In the genomic region with DNA sequence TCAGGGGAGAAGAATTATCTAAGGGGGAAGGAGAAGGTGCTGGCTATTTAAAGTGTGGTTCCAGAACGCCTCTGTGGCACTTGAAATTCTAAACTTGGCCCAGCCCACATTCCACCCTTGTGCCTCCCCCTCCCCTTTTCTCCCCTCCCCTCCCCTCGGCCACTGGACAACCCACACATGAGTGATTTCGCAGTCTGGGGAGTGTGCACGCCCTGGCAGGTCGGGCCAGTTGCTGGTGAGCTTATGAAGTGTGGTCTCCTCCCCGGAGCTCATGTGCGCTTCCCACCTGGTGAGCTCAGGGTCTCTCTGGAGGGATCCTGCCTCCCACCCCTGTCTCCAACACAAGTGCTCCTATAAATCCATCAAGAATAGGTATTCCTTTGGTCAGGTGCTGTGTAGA, we compare ENCODE assay signal across 19 cellular contexts. TPM values are rescaled to one million over a fixed set of nuclear protein-coding genes. Genes with fewer than 3 reads are reported as not detected.
A peak's percentile ranks its signal among the peaks of the same experiment; 100 is the strongest.
DNase-seq lines count a peak whose midpoint lies in the region; ATAC-seq, FAIRE-seq and TF ChIP-seq lines count a peak whose summit lies in the region.
"Had no signal": no experiment of that assay in that cellular context is flagged by ENCODE, and none has a peak within 500 bp of the region (broad histone marks: within the 10 kb centered on the region; RNA-seq: fewer than 3 reads in every experiment).

Gene SLC6A13, minus strand, starts transcription at position 20 of the 400 bp plus-strand sequence. CDS start 2,784 bp downstream, outside the sequence.

- TF ChIP-seq RAD21 in K562 (CRISPR knock-in tag; conservative IDR thresholded peaks at IDR 0.05 in 1 of 2, IDR thresholded peaks at IDR 0.05 in 1 of 2), result no peak

- TF ChIP-seq POLR2A in K562 (conservative IDR thresholded peaks at IDR 0.05), result no peak

- H3K36me3 ChIP-seq in K562 (ENCODE audit: control insufficient read depth, insufficient read depth, low read length) (no peaks in the 10 kb centered on the region), kidney (ENCODE audit: control insufficient read depth in 1 of 2, insufficient read depth in 2 of 2, low read length in 2 of 2) (no peaks in the 10 kb centered on the region), brain microvascular endothelial cell (replicated peaks) (no peaks in the 10 kb centered on the region)
- H3K36me3 ChIP-seq: esophagus squamous epithelium had no signal

- peaks cover 20% of the 10 kb centered on the region for H3K27me3 Mint-ChIP-seq in progenitor cell of endocrine pancreas

- no peak for FAIRE-seq in K562 (lab: Jason Lieb, UNC)
- no peak for FAIRE-seq in kidney (lab: Jason Lieb, UNC)

- no peaks in the 10 kb centered on the region for H3K9me3 Mint-ChIP-seq in progenitor cell of endocrine pancreas (ENCODE audit: low read depth)
- H3K9me3 Mint-ChIP-seq: activated CD4-positive, alpha-beta T cell treated with anti-CD3 and anti-CD28 coated beads, Interleukin-2, amount 10 ng/mL, durations not matched to agents 7 days and 5 days; activated T-cell treated with anti-CD3 and anti-CD28 coated beads, Interleukin-2, amount 50 U/mL, for 4 hours; HFFc6 had no signal

- in situ Hi-C loops in K562 (cut with MboI) (no loop called here), brain microvascular endothelial cell (cut with HindIII; ENCODE audit: low pct_ligation_motif_present, low sequenced_read_pairs) (no loop called here)

- WGBS in K562 (ENCODE audit: insufficient coverage, low coverage, missing lambda C conversion rate), result 20% methylated on average over 5 of the region's 7 CpGs

- no peaks in the 10 kb centered on the region for H3K36me3 Mint-ChIP-seq in progenitor cell of endocrine pancreas (ENCODE audit: insufficient read depth)

- no peak within 1 kb of the TSS for H3K9ac ChIP-seq in K562 (ENCODE audit: insufficient read depth in 1 of 2, low read depth in 2 of 2, low read length in 2 of 2)
- peak within 1 kb of the TSS; percentile 5 to 43 for H3K9ac ChIP-seq in kidney (ENCODE audit: low read length in 2 of 2)

- POLR2A ChIA-PET in K562 (lab: Yijun Ruan, JAX), result no interaction called here
- POLR2A ChIA-PET in RWPE1 (lab: Yijun Ruan, JAX; ENCODE audit: low non-redundant PET), result no interaction called here

- peak; percentile 68 for ATAC-seq in K562
- ATAC-seq: activated T-cell treated with anti-CD3 and anti-CD28 coated beads, Interleukin-2, amount 50 U/mL, for 4 hours had no signal

- intact Hi-C loops in K562 (cut with micrococcal nuclease), result no loop called here
- intact Hi-C loops in kidney (cut with DNase I), result no loop called here

- BruUV-seq in K562 (replicated peaks; lab: Mats Ljungman, UMichigan), result no TSS peak

- no peak within 1 kb of the TSS for H3K4me3 Mint-ChIP-seq in progenitor cell of endocrine pancreas (ENCODE audit: low read depth)
- H3K4me3 Mint-ChIP-seq: activated CD4-positive, alpha-beta T cell treated with anti-CD3 and anti-CD28 coated beads, Interleukin-2, amount 10 ng/mL, durations not matched to agents 7 days and 5 days; activated T-cell treated with anti-CD3 and anti-CD28 coated beads, Interleukin-2, amount 50 U/mL, for 4 hours; HFFc6 had no signal

- H3K9me3 ChIP-seq in K562 (replicated peaks; ENCODE audit: control insufficient read depth, insufficient read depth, low read depth, low read length) (no peaks in the 10 kb centered on the region), kidney (ENCODE audit: control insufficient read depth in 1 of 2, low read length in 2 of 2) (no peaks in the 10 kb centered on the region)
- H3K9me3 ChIP-seq: esophagus squamous epithelium had no signal

- no peaks in the 10 kb centered on the region for H3K9me1 ChIP-seq in K562 (ENCODE audit: control insufficient read depth, insufficient read depth, low read length)

- H3K4me2 ChIP-seq in K562 (ENCODE audit: insufficient read depth, low read length), result no peak within 1 kb of the TSS

- CTCF ChIA-PET in K562 (lab: Yijun Ruan, JAX; ENCODE audit: low intra/inter-chr PET ratio), result no interaction called here
- CTCF ChIA-PET in RWPE1 (lab: Yijun Ruan, JAX), result no interaction called here

- H3K27me3 ChIP-seq in K562 (ENCODE audit: control insufficient read depth in 2 of 2, insufficient read depth in 2 of 2, low read length in 2 of 2), result peaks cover 0 to 3% of the 10 kb centered on the region in 2 experiments; a peak in 2 of 5 replicates
- no peaks in the 10 kb centered on the region for H3K27me3 ChIP-seq in brain microvascular endothelial cell (replicated peaks)

- H4K20me1 ChIP-seq in K562 (replicated peaks; ENCODE audit: control insufficient read depth, insufficient read depth, low read length), result no peaks in the 10 kb centered on the region

- H3K27ac Mint-ChIP-seq in progenitor cell of endocrine pancreas, result peak within 1 kb of the TSS; percentile 33
- H3K27ac Mint-ChIP-seq: activated CD4-positive, alpha-beta T cell treated with anti-CD3 and anti-CD28 coated beads, Interleukin-2, amount 10 ng/mL, durations not matched to agents 7 days and 5 days; HFFc6 had no signal

- no peak within 1 kb of the TSS; the same call in 2 of the 3 replicates for H3K27ac ChIP-seq in K562 (ENCODE audit: extremely low read depth, low read depth, low read length)
- H3K27ac ChIP-seq in kidney (ENCODE audit: low read depth in 2 of 2, low read length in 2 of 2), result peak within 1 kb of the TSS; percentile 35 to 59
- no peak within 1 kb of the TSS for H3K27ac ChIP-seq in brain microvascular endothelial cell
- no peak within 1 kb of the TSS for H3K27ac ChIP-seq in RWPE1
- H3K27ac ChIP-seq: esophagus squamous epithelium had no signal

- DNase-seq in ELF-1 (ENCODE audit: low read depth, low spot score) (peak; percentile 8), K562 (ENCODE audit: extremely low read depth in 1 of 4, low spot score in 3 of 4) (peak in 1 of 4 experiments; percentile 8), kidney (peak; percentile 85), progenitor cell of endocrine pancreas (ENCODE audit: low spot score, unreplicated experiment) (no peak), brain microvascular endothelial cell (no peak), RWPE1 (ENCODE audit: low spot score) (no peak), DMS153 (lab: John Stamatoyannopoulos, UW) (no peak), NCI-H1092 treated with DMSO at 0.1 percent for 48 hours (lab: John Stamatoyannopoulos, UW) (no peak)
- DNase-seq: activated CD4-positive, alpha-beta T cell treated with anti-CD3 and anti-CD28 coated beads, Interleukin-2, amount 10 ng/mL, durations not matched to agents 7 days and 5 days; activated T-cell treated with anti-CD3 and anti-CD28 coated beads, Interleukin-2, amount 50 U/mL, for 4 hours; amygdala; COR-L47; cortex of kidney; esophagus squamous epithelium; HFFc6; KBM-7; posterior cingulate gyrus; substantia nigra had no signal

- peaks cover 13% of the 10 kb centered on the region for H3K4me1 Mint-ChIP-seq in progenitor cell of endocrine pancreas (ENCODE audit: low read depth)

- H2AFZ ChIP-seq in K562 (ENCODE audit: low read depth, low read length), result peak within 1 kb of the TSS; percentile 43

- H3K4me1 ChIP-seq in K562 (replicated peaks in 1 of 2; ENCODE audit: control insufficient read depth in 2 of 2, insufficient read depth in 2 of 2, low read length in 2 of 2), result peaks cover 0 to 12% of the 10 kb centered on the region in 2 experiments; a peak in 3 of 5 replicates
- H3K4me1 ChIP-seq in kidney (ENCODE audit: control insufficient read depth in 1 of 2, insufficient read depth in 1 of 2, low read depth in 1 of 2, low read length in 2 of 2), result peaks cover 0 to 3% of the 10 kb centered on the region in 2 donors
- H3K4me1 ChIP-seq: esophagus squamous epithelium had no signal

- TF ChIP-seq CTCF in K562 (IDR thresholded peaks at IDR 0.05 in 2 of 3, conservative IDR thresholded peaks at IDR 0.05 in 1 of 3; ENCODE audit: insufficient read depth in 2 of 3, low read depth in 1 of 3, low read length in 3 of 3), result no peak
- TF ChIP-seq CTCF in kidney (IDR thresholded peaks at IDR 0.05; ENCODE audit: borderline replicate concordance, extremely low read depth, insufficient read depth), result no peak
- no peak for TF ChIP-seq CTCF in progenitor cell of endocrine pancreas (IDR thresholded peaks at IDR 0.05; ENCODE audit: unreplicated experiment)
- no peak for TF ChIP-seq CTCF in brain microvascular endothelial cell (IDR thresholded peaks at IDR 0.05; ENCODE audit: low read depth, low read length, missing control alignments)
- no peak for TF ChIP-seq CTCF in RWPE1 (conservative IDR thresholded peaks at IDR 0.05; ENCODE audit: low read depth)

- H3K4me3 ChIP-seq in K562 (no peak within 1 kb of the TSS), kidney (ENCODE audit: low read length in 2 of 2) (peak within 1 kb of the TSS; percentile 71 to 73), brain microvascular endothelial cell (ENCODE audit: low read depth, low read length) (no peak within 1 kb of the TSS)
- H3K4me3 ChIP-seq: esophagus squamous epithelium had no signal

- no peaks in the 10 kb centered on the region for H3K79me2 ChIP-seq in K562 (ENCODE audit: control insufficient read depth, insufficient read depth, low read length)

- TF ChIP-seq EP300 in K562 (IDR thresholded peaks at IDR 0.05; ENCODE audit: low read length), result no peak

TF ChIP-seq in K562, 482 proteins besides CTCF, POLR2A, EP300 and RAD21 (continues in another document):
- TF ChIP-seq ETV5 (CRISPR knock-in tag; IDR thresholded peaks at IDR 0.05; ENCODE audit: low read depth) (no peak), ZNF41 (CRISPR knock-in tag; conservative IDR thresholded peaks at IDR 0.05) (no peak), MIER1 (IDR thresholded peaks at IDR 0.05; ENCODE audit: low read depth) (no peak)

RNA-seq across cellular contexts. Expression of gene SLC6A13, which starts in this region (rescaled TPM):
- 1.0 TPM in 1 of 2 replicates, not detected in the other for total RNA-seq in K562 (2011; cell fraction: chromatin; rRNA removed; ENCODE audit: low replicate concordance)
- total RNA-seq in K562 (2011; cell fraction: nucleolus; rRNA removed), result not detected in 2 replicates
- total RNA-seq in K562 (2011; cell fraction: nucleoplasm; rRNA removed), result not detected in 2 replicates
- total RNA-seq in K562 (2014; rRNA removed), result not detected in 2 replicates
- total RNA-seq in K562 (2014; rRNA removed; fragmentation: Illumina TruSeq; extraction: Trizol), result 0.22 TPM in 1 of 2 replicates, not detected in the other
- total RNA-seq in K562 (2015; rRNA removed; fragmentation: Illumina TruSeq; extraction: Trizol), result not detected in 2 replicates
- total RNA-seq in K562 (2021), result 0.33 and 0.38 TPM in 2 replicates
- 0.09 TPM in 1 of 2 replicates, not detected in the other for polyA plus RNA-seq in K562 (2011; rRNA removed)
- 0.04 TPM in 1 of 2 replicates, not detected in the other for polyA plus RNA-seq in K562 (2011; cell fraction: cytosol; rRNA removed)
- 0.28 TPM in 1 of 2 replicates, not detected in the other for polyA plus RNA-seq in K562 (2011; cell fraction: nucleus; rRNA removed)
- polyA plus RNA-seq in K562 (2012), result 0.29 and 2.7 TPM in 2 replicates
- 0.09 TPM in 1 of 2 replicates, not detected in the other for polyA plus RNA-seq in K562 (2014; fragmentation: Illumina TruSeq; extraction: Trizol)
- under 1 TPM in 1 of 2 experiments, not detected in 1; 0.06 TPM for polyA plus RNA-seq in K562 (2014; fragmentation: Nextera tagmentation; extraction: Ambion mirVana)
- polyA plus RNA-seq in K562 (2014; rRNA removed), result 0.30 TPM in 1 of 2 replicates, not detected in the other
- polyA minus RNA-seq in K562 (2011; rRNA and poly(A)+ RNA removed), result 1.9 TPM in 1 of 2 replicates, not detected in the other
- not detected in 2 replicates for polyA minus RNA-seq in K562 (2011; cell fraction: cytosol; rRNA and poly(A)+ RNA removed)
- polyA minus RNA-seq in K562 (2011; cell fraction: nucleus; rRNA and poly(A)+ RNA removed), result 0.44 TPM in 1 of 2 replicates, not detected in the other
- 22.8 TPM for total RNA-seq in kidney
- 161 TPM for polyA plus RNA-seq in kidney (ENCODE audit: insufficient read depth, low read depth, low replicate concordance)
- total RNA-seq in progenitor cell of endocrine pancreas, result 0.60 and 0.98 TPM in 2 replicates
- total RNA-seq: esophagus squamous epithelium, HFFc6, mononuclear cell had no signal

Comparison
In these comparisons a context has a peak if more than half of its experiments do, and no peak if none do; other contexts are left out.
1. RNA of gene SLC6A13 (total RNA-seq): 22.8 TPM in kidney (single experiment); 0.60 to 0.98 TPM in progenitor cell of endocrine pancreas and 0.22 to 1.0 TPM in K562; every median in the first group is over 10 times any median in the second.
2. RNA of gene SLC6A13 (polyA plus RNA-seq): 161 TPM in kidney (single experiment); 0.04 to 2.7 TPM in K562; every median in the first group is over 10 times any median in the second.
3. DNase-seq: peak in ELF-1 (single experiment) and kidney (single experiment); none in progenitor cell of endocrine pancreas (single experiment), brain microvascular endothelial cell (single experiment), RWPE1 (single experiment), DMS153 (single experiment) and NCI-H1092 treated with DMSO at 0.1 percent for 48 hours (single experiment).
4. H3K27ac ChIP-seq: peak in kidney (2 of 2); none in K562 (single experiment), brain microvascular endothelial cell (single experiment) and RWPE1 (single experiment).
5. H3K4me3 ChIP-seq: peak in kidney (2 of 2); none in K562 (single experiment) and brain microvascular endothelial cell (single experiment).
6. H3K9ac ChIP-seq: peak in kidney (2 of 2); none in K562 (0 of 2).